ENCODE assay signal across 8 cellular contexts in the genomic region with DNA sequence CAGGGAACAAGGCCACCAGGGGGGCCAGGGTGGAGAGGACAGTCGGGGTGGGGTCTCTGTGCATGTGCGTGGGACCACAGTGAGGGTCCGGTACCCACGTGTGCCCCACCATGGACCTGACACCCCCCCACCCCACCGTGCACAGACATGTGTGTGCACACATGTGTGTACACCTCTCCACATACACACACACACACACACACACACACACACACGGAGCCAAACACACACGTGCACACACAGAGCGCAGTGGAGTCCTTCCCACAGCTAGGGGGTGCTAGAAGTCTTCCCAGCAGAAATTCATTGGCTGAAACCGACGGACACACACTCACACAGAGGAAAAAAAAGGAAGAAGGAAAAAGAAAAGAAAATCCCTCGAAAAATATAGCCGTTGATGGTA. TPM values are rescaled to one million over a fixed set of nuclear protein-coding genes. Genes with fewer than 3 reads are reported as not detected.
DNase-seq lines count a peak whose midpoint lies in the region; ATAC-seq, FAIRE-seq and TF ChIP-seq lines count a peak whose summit lies in the region.
"Had no signal": no experiment of that assay in that cellular context is flagged by ENCODE, and none has a peak within 500 bp of the region (broad histone marks: within the 10 kb centered on the region; RNA-seq: fewer than 3 reads in every experiment).

No MANE protein-coding gene starts in this region.

- TF ChIP-seq EP300 in Ishikawa (IDR thresholded peaks at IDR 0.05; ENCODE audit: borderline replicate concordance) = no peak

- no peak overlapping the region for H3K9ac ChIP-seq in OCI-LY1 (ENCODE audit: low read length)

- peak; percentile 88 for ATAC-seq in activated T-helper 17 cell treated with anti-CD3 and anti-CD28 coated beads, Interleukin-2, amount 50 U/mL, for 72 hours (replicated peaks)
- ATAC-seq in pancreas (peak; percentile 90 to 99 (median 95)), GM19463 (IDR thresholded peaks at IDR 0.05; ENCODE audit: unreplicated experiment) (no peak)

- no peaks in the 10 kb centered on the region for H3K79me2 ChIP-seq in OCI-LY1 (ENCODE audit: insufficient read depth, low read length)

- no peak overlapping the region for H3K4me3 Mint-ChIP-seq in activated T-helper 17 cell treated with anti-CD3 and anti-CD28 coated beads, Interleukin-2, amount 50 U/mL, for 72 hours

- H3K4me1 ChIP-seq in OCI-LY1 (ENCODE audit: insufficient read depth, low read length, severe bottlenecking) (peaks cover 32% of the 10 kb centered on the region), pancreas (no peaks in the 10 kb centered on the region)

- H3K27ac Mint-ChIP-seq in activated T-helper 17 cell treated with anti-CD3 and anti-CD28 coated beads, Interleukin-2, amount 50 U/mL, for 72 hours = no peak overlapping the region

- H3F3A ChIP-seq in OCI-LY1 (ENCODE audit: insufficient read depth, low read length) = no peaks in the 10 kb centered on the region

- intact Hi-C loops in pancreas (cut with DNase I) = no loop called here

- no peak for FAIRE-seq in pancreas (lab: Jason Lieb, UNC)
- FAIRE-seq: colon had no signal

- H3K9me2 ChIP-seq in OCI-LY1 (ENCODE audit: low read depth, low read length) = no peaks in the 10 kb centered on the region

- peak; percentile 92 for TF ChIP-seq CTCF in GM06990 (IDR thresholded peaks at IDR 0.05; ENCODE audit: insufficient read depth, low read length, poor library complexity, severe bottlenecking)
- TF ChIP-seq CTCF in OCI-LY1 (IDR thresholded peaks at IDR 0.05; ENCODE audit: low read length) = peak; percentile 96
- peak; percentile 88 for TF ChIP-seq CTCF in foreskin fibroblast (IDR thresholded peaks at IDR 0.05; ENCODE audit: low read depth, low read length)
- peak; percentile 18 to 65 (median 33) for TF ChIP-seq CTCF in pancreas (IDR thresholded peaks at IDR 0.05)

- no peaks in the 10 kb centered on the region for H4K20me1 ChIP-seq in OCI-LY1 (ENCODE audit: insufficient read depth, low read length)

- H3K9me3 ChIP-seq in OCI-LY1 (ENCODE audit: low read length) (no peaks in the 10 kb centered on the region), pancreas (no peaks in the 10 kb centered on the region)

- no peaks in the 10 kb centered on the region for H3K27me3 Mint-ChIP-seq in activated T-helper 17 cell treated with anti-CD3 and anti-CD28 coated beads, Interleukin-2, amount 50 U/mL, for 72 hours

- H3K36me3 ChIP-seq in GM06990 (ENCODE audit: control insufficient read depth, insufficient read depth, low read length) = no peaks in the 10 kb centered on the region
- H3K36me3 ChIP-seq in OCI-LY1 (ENCODE audit: insufficient read depth, low read length) = no peaks in the 10 kb centered on the region
- H3K36me3 ChIP-seq in pancreas = no peaks in the 10 kb centered on the region

- H3K36me3 Mint-ChIP-seq in activated T-helper 17 cell treated with anti-CD3 and anti-CD28 coated beads, Interleukin-2, amount 50 U/mL, for 72 hours (ENCODE audit: low read depth) = no peaks in the 10 kb centered on the region

- H3K4me3 ChIP-seq in GM06990 (replicated peaks; ENCODE audit: low read depth, low read length) = no peak overlapping the region
- H3K4me3 ChIP-seq in OCI-LY1 (ENCODE audit: low read depth, low read length, poor library complexity, severe bottlenecking) = no peak overlapping the region
- no peak overlapping the region for H3K4me3 ChIP-seq in foreskin fibroblast (ENCODE audit: low read depth in 1 of 2, low read length in 2 of 2)
- H3K4me3 ChIP-seq in pancreas = peak overlapping the region in 1 of 4 donors; percentile 11

- 18% methylated on average over 12 of the region's 12 CpGs for WGBS in pancreas, 2 donors

- H2AFZ ChIP-seq in OCI-LY1 (ENCODE audit: low read length) = no peak overlapping the region

- peak; percentile 93 for TF ChIP-seq RAD21 in Ishikawa (IDR thresholded peaks at IDR 0.05; ENCODE audit: low read depth)

- H3K4me2 ChIP-seq in OCI-LY1 (ENCODE audit: low read length) = no peak overlapping the region

- H3K4me1 Mint-ChIP-seq in activated T-helper 17 cell treated with anti-CD3 and anti-CD28 coated beads, Interleukin-2, amount 50 U/mL, for 72 hours = peaks cover 6% of the 10 kb centered on the region

- H3K27me3 ChIP-seq in GM06990 (replicated peaks; ENCODE audit: control insufficient read depth, insufficient read depth, low read length) (no peaks in the 10 kb centered on the region), OCI-LY1 (ENCODE audit: insufficient read depth, low read length) (no peaks in the 10 kb centered on the region), pancreas (no peaks in the 10 kb centered on the region)

- H3K9me3 Mint-ChIP-seq in activated T-helper 17 cell treated with anti-CD3 and anti-CD28 coated beads, Interleukin-2, amount 50 U/mL, for 72 hours = no peaks in the 10 kb centered on the region

- H3K27ac ChIP-seq in OCI-LY1 (ENCODE audit: low read depth, low read length, poor library complexity, severe bottlenecking) (no peak overlapping the region), pancreas (no peak overlapping the region)

- DNase-seq in GM06990 (ENCODE audit: extremely low read depth, insufficient read length) = no peak
- DNase-seq in foreskin fibroblast = peak; percentile 67 to 84
- DNase-seq in pancreas = peak in 4 of 6 donors; percentile 48 to 64 (median 56)

TF ChIP-seq in Ishikawa, 13 proteins besides CTCF, POLR2A, EP300 and RAD21:
- TF ChIP-seq, protein P1, sequence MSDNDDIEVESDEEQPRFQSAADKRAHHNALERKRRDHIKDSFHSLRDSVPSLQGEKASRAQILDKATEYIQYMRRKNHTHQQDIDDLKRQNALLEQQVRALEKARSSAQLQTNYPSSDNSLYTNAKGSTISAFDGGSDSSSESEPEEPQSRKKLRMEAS (IDR thresholded peaks at IDR 0.05) = peak; percentile 37; the same call in 1 of the 2 replicates
- no peak for TF ChIP-seq CEBPB (IDR thresholded peaks at IDR 0.05)
TF ChIP-seq in Ishikawa: peak in this region for 1.

RNA-seq across cellular contexts. Expression of a gene that starts 42.8 kb away (rescaled TPM):
- total RNA-seq in activated T-helper 17 cell treated with anti-CD3 and anti-CD28 coated beads, Interleukin-2, amount 50 U/mL, for 72 hours = 10 to 100 TPM; 15.4 to 17.4 TPM
- total RNA-seq in pancreas = 10 to 100 TPM; 11.4 to 23.0 (median 18.5) TPM
- 10 to 100 TPM in 1 of 2 donors, 1 to 10 TPM in 1; 7.5 to 12.2 TPM for polyA plus RNA-seq in pancreas

Comparison
In these comparisons a context has a peak if more than half of its experiments do, and no peak if none do; other contexts are left out.
1. CTCF ChIP-seq: peak in every context shown above with its lines; median percentile 96 in OCI-LY1; 92 in GM06990; 88 in foreskin fibroblast; 33 in pancreas.